10 cellular contexts compared by ENCODE assay signal in the genomic region with DNA sequence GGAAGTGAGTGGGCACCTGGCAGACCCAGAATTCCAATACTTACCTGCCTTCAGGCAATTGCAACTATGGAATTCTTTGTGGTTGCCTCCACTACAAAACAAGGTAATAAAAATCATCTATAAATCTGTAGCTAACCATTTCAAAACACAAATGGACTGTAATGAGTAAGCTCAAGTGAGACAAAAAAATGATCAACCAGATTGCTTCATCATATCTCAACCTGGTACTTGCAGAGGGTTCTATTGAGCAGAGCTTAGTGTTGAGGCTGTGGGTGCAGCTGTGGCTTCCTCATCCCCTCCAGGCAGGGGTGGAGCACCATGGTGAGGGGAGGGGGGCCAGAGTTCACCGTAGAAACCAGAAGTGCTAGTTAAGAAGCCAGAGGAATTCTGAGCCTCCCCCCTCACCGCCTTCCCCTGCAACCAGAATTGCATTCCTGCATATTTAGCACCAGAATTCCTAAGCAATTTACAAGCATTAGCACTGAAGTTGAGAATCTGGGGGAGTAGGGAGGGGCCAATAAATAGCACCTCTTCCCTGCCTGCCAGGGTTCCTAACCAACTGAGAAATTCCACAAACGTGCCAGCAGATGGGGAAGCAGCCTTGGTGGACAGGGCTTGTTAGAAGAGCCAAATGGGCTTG. TPM values are rescaled to one million over a fixed set of nuclear protein-coding genes. Genes with fewer than 3 reads are reported as not detected.
DNase-seq lines count a peak whose midpoint lies in the region; ATAC-seq and TF ChIP-seq lines count a peak whose summit lies in the region.
"Had no signal": no experiment of that assay in that cellular context is flagged by ENCODE, and none has a peak within 500 bp of the region (broad histone marks: within the 10 kb centered on the region; RNA-seq: fewer than 3 reads in every experiment).

No MANE protein-coding gene starts in this region.

- no peaks in the 10 kb centered on the region for H3K4me1 ChIP-seq in body of pancreas
- no peaks in the 10 kb centered on the region for H3K4me1 ChIP-seq in left lung
- H3K4me1 ChIP-seq: gastrocnemius medialis had no signal

- intact Hi-C loops in body of pancreas (cut with DNase I) = no loop called here
- intact Hi-C loops in left lung (cut with DNase I) = no loop called here

- no peaks in the 10 kb centered on the region for H3K36me3 ChIP-seq in body of pancreas (replicated peaks in 1 of 2; ENCODE audit: insufficient read depth in 1 of 2, low read depth in 2 of 2)
- H3K36me3 ChIP-seq in left lung = no peaks in the 10 kb centered on the region
- H3K36me3 ChIP-seq: gastrocnemius medialis had no signal

- DNase-seq in Caki2 (ENCODE audit: low read depth) = peak; percentile 81
- DNase-seq in Jurkat, Clone E6-1 (ENCODE audit: low read depth, low spot score) = peak; percentile 52
- DNase-seq in body of pancreas = peak; percentile 20 to 55 (median 24)
- peak in 1 of 2 donors; percentile 30 for DNase-seq in left lung
- DNase-seq in NCI-H748 treated with DMSO at 0.1 percent for 48 hours (lab: John Stamatoyannopoulos, UW) = no peak
- DNase-seq in NCI-H187 treated with DMSO at 0.1 percent for 48 hours (lab: John Stamatoyannopoulos, UW) = no peak
- DNase-seq in stimulated activated CD4-positive, alpha-beta T cell treated with anti-CD3 and anti-CD28 coated beads, Interleukin-1b, Interleukin-23, amount 100 ng/mL, for 48 hours = no peak
- DNase-seq: gastrocnemius medialis, NCI-H524 treated with DMSO at 0.1 percent for 48 hours had no signal

- TF ChIP-seq CTCF in body of pancreas (IDR thresholded peaks at IDR 0.05) (no peak), left lung (IDR thresholded peaks at IDR 0.05) (no peak)

- ATAC-seq in body of pancreas (peak; percentile 80), left lung (peak; percentile 81), HG02970 (IDR thresholded peaks at IDR 0.05; ENCODE audit: low FRiP score, unreplicated experiment) (no peak)
- ATAC-seq: gastrocnemius medialis had no signal

- H3K27ac ChIP-seq in body of pancreas = peak overlapping the region in 2 of 4 donors; percentile 28 to 36
- no peak overlapping the region for H3K27ac ChIP-seq in left lung
- H3K27ac ChIP-seq: gastrocnemius medialis had no signal

- 4 to 6% methylated on average over 2 to 3 of the region's 3 CpGs for WGBS in body of pancreas, 2 donors

- in situ Hi-C loops in Caki2 (cut with HindIII; ENCODE audit: low pct_unique_long_range_greater_than_20kb, low sequenced_read_pairs) = no loop called here

- TF ChIP-seq POLR2A in body of pancreas (IDR thresholded peaks at IDR 0.05) = no peak

- H3K27me3 ChIP-seq in body of pancreas (no peaks in the 10 kb centered on the region), left lung (no peaks in the 10 kb centered on the region)
- H3K27me3 ChIP-seq: gastrocnemius medialis had no signal

- no peak overlapping the region for H3K4me3 ChIP-seq in Jurkat, Clone E6-1 (ENCODE audit: low read length)
- H3K4me3 ChIP-seq in body of pancreas (no peak overlapping the region), left lung (no peak overlapping the region)
- H3K4me3 ChIP-seq: gastrocnemius medialis had no signal

- no peaks in the 10 kb centered on the region for H3K9me3 ChIP-seq in body of pancreas
- no peaks in the 10 kb centered on the region for H3K9me3 ChIP-seq in left lung

RNA-seq across cellular contexts. Expression of a gene that starts 11.5 kb away (rescaled TPM):
- total RNA-seq in Caki2 (2014; rRNA removed; shearing (Covaris generic); ENCODE audit: low replicate concordance) = not detected in 2 replicates
- polyA plus RNA-seq in Jurkat, Clone E6-1 (2012; ENCODE audit: insufficient read depth, insufficient read length) = not detected
- total RNA-seq in body of pancreas = not detected
- not detected for total RNA-seq in left lung
- total RNA-seq: gastrocnemius medialis had no signal

RNA-seq across cellular contexts. Expression of a gene that starts 22.7 kb away (rescaled TPM):
- total RNA-seq in Caki2 (2014; rRNA removed; shearing (Covaris generic); ENCODE audit: low replicate concordance) = not detected in 2 replicates
- polyA plus RNA-seq in Jurkat, Clone E6-1 (2012; ENCODE audit: insufficient read depth, insufficient read length) = not detected
- not detected for total RNA-seq in body of pancreas
- not detected for total RNA-seq in left lung
- total RNA-seq: gastrocnemius medialis had no signal

RNA-seq across cellular contexts. Expression of a gene that starts 49.0 kb away (rescaled TPM):
- total RNA-seq in Caki2 (2014; rRNA removed; shearing (Covaris generic); ENCODE audit: low replicate concordance) = 32.9 and 49.8 TPM in 2 replicates
- 37.8 TPM for polyA plus RNA-seq in Jurkat, Clone E6-1 (2012; ENCODE audit: insufficient read depth, insufficient read length)
- total RNA-seq in body of pancreas (10 to 100 TPM in 1 of 2 donors, 1 to 10 TPM in 1; 9.9 to 11.9 TPM), left lung (10 to 100 TPM; 28.1 to 52.5 TPM)

RNA-seq across cellular contexts. Expression of a gene that starts 49.8 kb away (rescaled TPM):
- 600 and 665 TPM in 2 replicates for total RNA-seq in Caki2 (2014; rRNA removed; shearing (Covaris generic); ENCODE audit: low replicate concordance)
- polyA plus RNA-seq in Jurkat, Clone E6-1 (2012; ENCODE audit: insufficient read depth, insufficient read length) = 106 TPM
- total RNA-seq in body of pancreas (10 to 100 TPM in 1 of 2 donors, 1 to 10 TPM in 1; 7.6 to 16.1 TPM), left lung (100 to 1,000 TPM in 1 of 2 donors, 10 to 100 TPM in 1; 66.8 to 109 TPM)

RNA-seq across cellular contexts. Expression of a gene that starts 57.0 kb away (rescaled TPM):
- not detected in 2 replicates for total RNA-seq in Caki2 (2014; rRNA removed; shearing (Covaris generic); ENCODE audit: low replicate concordance)
- not detected for polyA plus RNA-seq in Jurkat, Clone E6-1 (2012; ENCODE audit: insufficient read depth, insufficient read length)
- total RNA-seq in body of pancreas (not detected), left lung (not detected)
- total RNA-seq: gastrocnemius medialis had no signal

Comparison
In these comparisons a context has a peak if more than half of its experiments do, and no peak if none do; other contexts are left out.
1. DNase-seq: peak in Caki2 (single experiment), Jurkat, Clone E6-1 (single experiment) and body of pancreas (4 of 4); none in NCI-H748 treated with DMSO at 0.1 percent for 48 hours (single experiment), NCI-H187 treated with DMSO at 0.1 percent for 48 hours (single experiment) and stimulated activated CD4-positive, alpha-beta T cell treated with anti-CD3 and anti-CD28 coated beads, Interleukin-1b, Interleukin-23, amount 100 ng/mL, for 48 hours (single experiment).